In the genomic region with DNA sequence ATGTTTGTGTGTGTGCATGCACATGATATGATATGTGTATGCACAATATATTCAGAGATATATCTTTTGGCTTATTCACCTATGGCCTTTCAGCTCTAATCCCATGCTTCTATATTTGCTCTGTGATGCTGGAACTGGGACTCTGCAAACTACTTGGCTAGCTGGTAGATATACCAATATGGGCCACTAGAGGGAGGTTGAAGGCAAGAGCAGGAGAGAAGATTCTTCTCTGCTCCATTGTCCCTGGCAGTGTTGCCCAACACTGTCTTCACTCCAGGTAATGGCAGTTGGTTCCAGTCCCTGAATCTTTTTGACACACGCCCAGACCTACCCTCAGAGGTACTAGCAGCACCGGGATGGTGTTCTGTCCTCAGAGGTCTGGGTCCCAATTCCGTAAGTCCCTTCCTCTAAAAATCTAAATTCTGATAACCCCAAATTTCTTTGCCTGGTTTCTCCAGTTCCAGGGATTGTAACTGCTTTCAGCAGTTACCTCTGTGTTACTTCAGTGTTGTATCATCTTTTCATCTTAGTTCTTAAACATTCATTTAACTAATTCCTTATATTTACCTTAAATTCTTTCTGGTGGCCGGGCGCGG, we compare ENCODE assay signal across 8 cellular contexts. TPM values are rescaled to one million over a fixed set of nuclear protein-coding genes. Genes with fewer than 3 reads are reported as not detected.
A peak's percentile ranks its signal among the peaks of the same experiment; 100 is the strongest.
DNase-seq lines count a peak whose midpoint lies in the region; ATAC-seq and TF ChIP-seq lines count a peak whose summit lies in the region.

No MANE protein-coding gene starts in this region.

- peak; percentile 58 for TF ChIP-seq RAD21 in IMR-90 (IDR thresholded peaks at IDR 0.05; ENCODE audit: low read length)

- no peaks in the 10 kb centered on the region for H3K79me1 ChIP-seq in IMR-90 (ENCODE audit: low read depth in 1 of 2, low read length in 2 of 2)

- no peak overlapping the region for H2AFZ ChIP-seq in DND-41 (ENCODE audit: low read depth, low read length)
- peak overlapping the region; percentile 58 for H2AFZ ChIP-seq in IMR-90 (replicated peaks; ENCODE audit: low read length, poor library complexity)

- no peak for TF ChIP-seq POLR2A in IMR-90 (IDR thresholded peaks at IDR 0.05; ENCODE audit: low read depth, low read length)

- in situ Hi-C loops in IMR-90 (cut with MboI; ENCODE audit: low sequenced_read_pairs), result no loop called here
- in situ Hi-C loops in Panc1 (cut with HindIII; ENCODE audit: low pct_unique_long_range_greater_than_20kb, low sequenced_read_pairs), result no loop called here
- in situ Hi-C loops in astrocyte of the cerebellum (cut with HindIII; ENCODE audit: low sequenced_read_pairs), result no loop called here

- no peak overlapping the region for H2BK15ac ChIP-seq in IMR-90 (ENCODE audit: low read depth, low read length)

- H3K27ac ChIP-seq in DND-41 (ENCODE audit: low read length) (no peak overlapping the region), IMR-90 (ENCODE audit: insufficient read depth, low read length) (no peak overlapping the region), Panc1 (ENCODE audit: low read length) (no peak overlapping the region)

- dilution Hi-C loops in IMR-90 (cut with HindIII; ENCODE audit: low sequenced_read_pairs, unreplicated experiment), result no loop called here

- H2AK9ac ChIP-seq in IMR-90 (replicated peaks; ENCODE audit: low read depth, low read length, poor library complexity), result no peak overlapping the region

- H3K4me2 ChIP-seq in DND-41 (ENCODE audit: insufficient read depth, low read length) (no peak overlapping the region), IMR-90 (ENCODE audit: low read depth, low read length) (no peak overlapping the region)

- H3K36me3 ChIP-seq in DND-41 (ENCODE audit: insufficient read depth, low read length) (no peaks in the 10 kb centered on the region), IMR-90 (ENCODE audit: control insufficient read depth, insufficient read depth, low read length) (no peaks in the 10 kb centered on the region), Panc1 (ENCODE audit: control insufficient read depth, insufficient read depth, low read length) (no peaks in the 10 kb centered on the region)

- H4K5ac ChIP-seq in IMR-90 (ENCODE audit: low read depth, low read length), result no peak overlapping the region

- H3K9me1 ChIP-seq in IMR-90 (ENCODE audit: insufficient read depth, low read length), result no peaks in the 10 kb centered on the region

- no peak overlapping the region for H2BK5ac ChIP-seq in IMR-90 (ENCODE audit: low read depth, low read length, poor library complexity, severe bottlenecking)

- H3K27me3 ChIP-seq in DND-41 (ENCODE audit: insufficient read depth, low read length, poor library complexity), result no peaks in the 10 kb centered on the region
- no peaks in the 10 kb centered on the region; the same call in 1 of the 2 replicates for H3K27me3 ChIP-seq in IMR-90 (ENCODE audit: control insufficient read depth, insufficient read depth, low read length)
- H3K27me3 ChIP-seq in Panc1 (ENCODE audit: control insufficient read depth, insufficient read depth, low read length), result peaks cover 4% of the 10 kb centered on the region; the same call in 1 of the 2 replicates

- H2BK120ac ChIP-seq in IMR-90 (ENCODE audit: low read depth, low read length), result no peak overlapping the region

- H2BK20ac ChIP-seq in IMR-90 (ENCODE audit: low read depth, low read length), result no peak overlapping the region

- peak; percentile 84 for TF ChIP-seq CTCF in DND-41 (IDR thresholded peaks at IDR 0.05; ENCODE audit: borderline replicate concordance, extremely low read depth, low read length, poor library complexity, severe bottlenecking)
- TF ChIP-seq CTCF in IMR-90 (conservative IDR thresholded peaks at IDR 0.05; ENCODE audit: low read depth, low read length), result peak; percentile 72
- TF ChIP-seq CTCF in Panc1 (IDR thresholded peaks at IDR 0.05), result peak; percentile 94
- TF ChIP-seq CTCF in astrocyte of the cerebellum (IDR thresholded peaks at IDR 0.05; ENCODE audit: low read depth, low read length, missing control alignments), result peak; percentile 94

- no peak overlapping the region for H3K18ac ChIP-seq in IMR-90 (ENCODE audit: low read depth, low read length)

- H3K23ac ChIP-seq in IMR-90 (ENCODE audit: low read depth, low read length), result no peak overlapping the region

- H3K4ac ChIP-seq in IMR-90 (ENCODE audit: low read depth, low read length), result no peak overlapping the region

- no peak overlapping the region for H4K8ac ChIP-seq in IMR-90 (ENCODE audit: low read depth in 2 of 2, low read length in 2 of 2)

- H3K79me2 ChIP-seq in DND-41 (ENCODE audit: insufficient read depth, low read length), result no peaks in the 10 kb centered on the region

- no peak overlapping the region for H4K91ac ChIP-seq in IMR-90 (ENCODE audit: insufficient read depth, low read depth, low read length)

- WGBS in IMR-90 (ENCODE audit: extremely low coverage in 2 of 2, insufficient read length in 1 of 2), 2 experiments, result 0% methylated on average over 1 of the region's 6 CpGs; no CpG with 5 or more reads in 1 of the 2 experiments

- H3K9ac ChIP-seq in DND-41 (ENCODE audit: low read depth, low read length) (no peak overlapping the region), IMR-90 (ENCODE audit: low read depth, low read length) (no peak overlapping the region)

- peak; percentile 97 for ATAC-seq in DND-41 (ENCODE audit: insufficient read depth, low read depth)
- peak; percentile 80 for ATAC-seq in GM19438 (IDR thresholded peaks at IDR 0.05; ENCODE audit: low read depth, unreplicated experiment)
- ATAC-seq in IMR-90 (ENCODE audit: low read depth), result peak; percentile 97
- ATAC-seq in Panc1, result peak; percentile 97
- no peak for ATAC-seq in GM21528 (IDR thresholded peaks at IDR 0.05; ENCODE audit: low FRiP score, unreplicated experiment)

- POLR2A ChIA-PET in IMR-90 (lab: Charles Lee; ENCODE audit: unreplicated experiment), result interaction anchor here (0.7 kb wide), 1 partner anchor 547 kb away, joined by 4 read pairs; no protein-coding TSS in a partner anchor
- POLR2A ChIA-PET in Panc1 (lab: Charles Lee), result no interaction called here

- H3K4me3 ChIP-seq in DND-41 (ENCODE audit: low read depth in 1 of 2, low read length in 2 of 2) (no peak overlapping the region), IMR-90 (ENCODE audit: insufficient read depth, low read depth, low read length) (no peak overlapping the region), Panc1 (ENCODE audit: low read depth in 2 of 2, low read length in 2 of 2) (no peak overlapping the region), astrocyte of the cerebellum (ENCODE audit: low read depth, low read length) (no peak overlapping the region)

- no peaks in the 10 kb centered on the region for H4K20me1 ChIP-seq in DND-41 (ENCODE audit: insufficient read depth, low read length)
- H4K20me1 ChIP-seq in IMR-90 (ENCODE audit: insufficient read depth, low read length), result no peaks in the 10 kb centered on the region

- peak; percentile 43 for DNase-seq in DND-41
- DNase-seq in IMR-90, result peak; percentile 63
- DNase-seq in Panc1 (ENCODE audit: low read depth, low spot score), result peak; percentile 42
- no peak for DNase-seq in astrocyte of the cerebellum (ENCODE audit: low read depth)
- peak; percentile 40 for DNase-seq in iPS DF 19.7 (ENCODE audit: low read depth, low spot score)
- peak; percentile 28 to 31 for DNase-seq in stimulated activated CD4-positive, alpha-beta T cell treated with anti-CD3 and anti-CD28 coated beads, Interleukin-2, amount 100 ng/mL, for 48 hours

- BruUV-seq in IMR-90 (replicated peaks; lab: Mats Ljungman, UMichigan) (no TSS peak), Panc1 (replicated peaks; lab: Mats Ljungman, UMichigan) (no TSS peak)

- no peak overlapping the region for H3K14ac ChIP-seq in IMR-90 (replicated peaks; ENCODE audit: low read depth, low read length)

- no peaks in the 10 kb centered on the region for H3K4me1 ChIP-seq in DND-41 (ENCODE audit: insufficient read depth, low read length)
- H3K4me1 ChIP-seq in IMR-90 (ENCODE audit: control insufficient read depth, insufficient read depth, low read length), result no peaks in the 10 kb centered on the region
- H3K4me1 ChIP-seq in Panc1 (ENCODE audit: control insufficient read depth, insufficient read depth, low read length), result no peaks in the 10 kb centered on the region

- no peak overlapping the region for H2AK5ac ChIP-seq in IMR-90 (ENCODE audit: low read depth, low read length)

- intact Hi-C loops in IMR-90 (cut with micrococcal nuclease), result no loop called here
- intact Hi-C loops in Panc1 (cut with micrococcal nuclease; ENCODE audit: unreplicated experiment), result loop anchor here (5.0 kb wide), 1 partner anchor 252 kb away; no protein-coding TSS in a partner anchor

- H3K9me3 ChIP-seq in DND-41 (ENCODE audit: insufficient read depth, low read length, severe bottlenecking) (no peaks in the 10 kb centered on the region), IMR-90 (ENCODE audit: control insufficient read depth, insufficient read depth, low read length) (no peaks in the 10 kb centered on the region), Panc1 (ENCODE audit: control insufficient read depth, insufficient read depth, low read depth, low read length) (no peaks in the 10 kb centered on the region)

- no peak overlapping the region for H3K56ac ChIP-seq in IMR-90 (ENCODE audit: extremely low read depth, insufficient read depth, low read length)

- CTCF ChIA-PET in IMR-90 (lab: Yijun Ruan, JAX) (interaction anchor here (0.5 to 1.7 kb wide), 11 partner anchors 13 to 1086 kb away, joined by 3 to 6 read pairs (median 3); a partner anchor contains a TSS), Panc1 (lab: Charles Lee) (interaction anchor here (0.6 to 1.3 kb wide), 3 partner anchors 45 to 348 kb away, joined by 4 to 12 read pairs (median 8); no protein-coding TSS in a partner anchor)

TF ChIP-seq in IMR-90, 13 proteins besides CTCF, POLR2A, EP300 and RAD21 (continues in another document):
- TF ChIP-seq MAFK (IDR thresholded peaks at IDR 0.05; ENCODE audit: low read depth, low read length), result no peak
- TF ChIP-seq FOS (IDR thresholded peaks at IDR 0.05; ENCODE audit: low read depth, low read length), result no peak
- no peak for TF ChIP-seq ELK1 (IDR thresholded peaks at IDR 0.05; ENCODE audit: borderline replicate concordance, low read depth, low read length)
- TF ChIP-seq CEBPB (IDR thresholded peaks at IDR 0.05; ENCODE audit: low read depth, low read length), result peak; percentile 87

RNA-seq across cellular contexts. Expression of gene GTPBP8, which starts 44.7 kb away (rescaled TPM):
- 15.4 and 19.4 TPM in 2 replicates for total RNA-seq in IMR-90 (2012; rRNA removed)
- 23.9 and 29.9 TPM in 2 replicates for polyA plus RNA-seq in IMR-90 (2012; rRNA removed)
- polyA plus RNA-seq in IMR-90 (2012; cell fraction: cytosol; rRNA removed), result 8.8 and 10.1 TPM in 2 replicates
- 8.5 and 10.4 TPM in 2 replicates for polyA plus RNA-seq in IMR-90 (2012; cell fraction: nucleus; rRNA removed; ENCODE audit: low replicate concordance)
- total RNA-seq in Panc1 (2021; ENCODE audit: unreplicated experiment), result 16.3 TPM
- polyA plus RNA-seq in Panc1 (2012; ENCODE audit: insufficient read length), result 14.5 TPM
